9 cellular contexts compared by ENCODE assay signal in genomic region chr18:34322365-34323289, GRCh38.
DNase-seq lines count a peak whose midpoint lies in the region; ATAC-seq and TF ChIP-seq lines count a peak whose summit lies in the region.
"Had no signal": no experiment of that assay in that cellular context is flagged by ENCODE, and none has a peak within 500 bp of the region (broad histone marks: within the 10 kb centered on the region; RNA-seq: fewer than 3 reads in every experiment).

No MANE protein-coding gene starts in this region.

- no peak overlapping the region for H3K27ac ChIP-seq in PC-3 (ENCODE audit: low read length)
- no peak overlapping the region for H3K27ac ChIP-seq in endodermal cell (ENCODE audit: low read depth, low read length)
- no peak overlapping the region for H3K27ac ChIP-seq in mucosa of rectum (ENCODE audit: low read depth in 2 of 2, low read length in 2 of 2)
- H3K27ac ChIP-seq: parathyroid adenoma had no signal

- no peaks in the 10 kb centered on the region for H3K79me2 ChIP-seq in PC-3 (ENCODE audit: low read length)
- H3K79me2 ChIP-seq: parathyroid adenoma had no signal

- H3K27me3 ChIP-seq in PC-3 (ENCODE audit: low read length), result no peaks in the 10 kb centered on the region
- H3K27me3 ChIP-seq in endodermal cell (ENCODE audit: control insufficient read depth, insufficient read depth, low read length, poor library complexity, severe bottlenecking), result no peaks in the 10 kb centered on the region
- H3K27me3 ChIP-seq in mucosa of rectum (ENCODE audit: control insufficient read depth in 2 of 2, insufficient read depth in 2 of 2, low read length in 2 of 2), result no peaks in the 10 kb centered on the region

- peaks cover 10% of the 10 kb centered on the region for H3K36me3 Mint-ChIP-seq in endodermal cell (ENCODE audit: low read depth)

- peaks cover 8% of the 10 kb centered on the region for H3K9me3 Mint-ChIP-seq in endodermal cell

- H2AFZ ChIP-seq in PC-3 (ENCODE audit: low read length), result no peak overlapping the region
- H2AFZ ChIP-seq: parathyroid adenoma had no signal

- no peak overlapping the region for H3K27ac Mint-ChIP-seq in endodermal cell

- intact Hi-C loops in PC-3 (cut with micrococcal nuclease), result loop anchor here (2.0 to 10.0 kb wide), 3 partner anchors 100 to 488 kb away; partner anchors contain the start of gene NOL4

- no peak overlapping the region for H3K9ac ChIP-seq in PC-3 (ENCODE audit: low read length)
- H3K9ac ChIP-seq in endodermal cell (ENCODE audit: extremely low read depth, low read length, poor library complexity, severe bottlenecking), result no peak overlapping the region
- peak overlapping the region in 1 of 2 donors; percentile 24 for H3K9ac ChIP-seq in mucosa of rectum (ENCODE audit: low read depth in 1 of 2, low read length in 2 of 2)
- H3K9ac ChIP-seq: parathyroid adenoma had no signal

- no peaks in the 10 kb centered on the region for H3K36me3 ChIP-seq in PC-3 (ENCODE audit: low read depth, low read length)
- H3K36me3 ChIP-seq in endodermal cell (ENCODE audit: control insufficient read depth, insufficient read depth, low read length), result no peaks in the 10 kb centered on the region
- H3K36me3 ChIP-seq in mucosa of rectum (ENCODE audit: control insufficient read depth in 2 of 2, insufficient read depth in 2 of 2, low read length in 2 of 2), result no peaks in the 10 kb centered on the region

- TF ChIP-seq CTCF in PC-3 (conservative IDR thresholded peaks at IDR 0.05; ENCODE audit: low read depth, low read length) (peak; percentile 58), endodermal cell (conservative IDR thresholded peaks at IDR 0.05) (peak; percentile 95)

- H3K4me3 Mint-ChIP-seq in endodermal cell, result no peak overlapping the region

- H3K4me3 ChIP-seq in PC-3 (ENCODE audit: low read length), result no peak overlapping the region
- no peak overlapping the region for H3K4me3 ChIP-seq in endodermal cell (ENCODE audit: low read length)
- H3K4me3 ChIP-seq in mucosa of rectum (ENCODE audit: low read length in 2 of 2), result peak overlapping the region; percentile 10 to 32

- H3K4me1 ChIP-seq in PC-3 (ENCODE audit: insufficient read depth, low read length), result no peaks in the 10 kb centered on the region
- H3K4me1 ChIP-seq in endodermal cell (ENCODE audit: control insufficient read depth, insufficient read depth, low read length), result no peaks in the 10 kb centered on the region
- no peaks in the 10 kb centered on the region for H3K4me1 ChIP-seq in mucosa of rectum (ENCODE audit: control insufficient read depth in 2 of 2, insufficient read depth in 2 of 2, low read length in 2 of 2)
- H3K4me1 ChIP-seq: parathyroid adenoma had no signal

- CTCF ChIA-PET in PC-3 (lab: Charles Lee), result interaction anchor here (1.0 kb wide), 1 partner anchor 199 kb away, joined by 3 read pairs; no protein-coding TSS in a partner anchor

- ATAC-seq in GM19468 (IDR thresholded peaks at IDR 0.05; ENCODE audit: extremely low read depth, unreplicated experiment), result peak; percentile 48
- ATAC-seq in PC-3, result no peak
- ATAC-seq in GM21447 (IDR thresholded peaks at IDR 0.05; ENCODE audit: unreplicated experiment), result no peak

- DNase-seq in DMS114 treated with DMSO at 0.1 percent for 48 hours (lab: John Stamatoyannopoulos, UW; ENCODE audit: unreplicated experiment), result peak; percentile 16
- peak; percentile 61 for DNase-seq in HT-29 (ENCODE audit: low spot score)
- DNase-seq in PC-3, result peak; percentile 41
- peak; percentile 85 for DNase-seq in endodermal cell
- no peak for DNase-seq in NCI-H510A (lab: John Stamatoyannopoulos, UW)

- no peaks in the 10 kb centered on the region for H4K20me1 ChIP-seq in PC-3 (ENCODE audit: low read length)

- H3K27me3 Mint-ChIP-seq in endodermal cell (ENCODE audit: insufficient read depth), result no peaks in the 10 kb centered on the region

- no peak overlapping the region for H3K4me2 ChIP-seq in PC-3 (ENCODE audit: low read length)

- H3K9me2 ChIP-seq in PC-3 (replicated peaks; ENCODE audit: low read length), result no peaks in the 10 kb centered on the region

- BruUV-seq in PC-3 (replicated peaks; lab: Mats Ljungman, UMichigan), result no TSS peak

- no peaks in the 10 kb centered on the region for H3K4me1 Mint-ChIP-seq in endodermal cell

- no peaks in the 10 kb centered on the region for H3F3A ChIP-seq in PC-3 (ENCODE audit: low read length, unreplicated experiment)

- POLR2A ChIA-PET in PC-3 (lab: Charles Lee; ENCODE audit: unreplicated experiment), result no interaction called here

- H3K9me3 ChIP-seq in PC-3 (ENCODE audit: low read length) (no peaks in the 10 kb centered on the region), endodermal cell (ENCODE audit: control insufficient read depth, low read length) (peaks cover 5% of the 10 kb centered on the region), mucosa of rectum (ENCODE audit: control insufficient read depth in 2 of 2, low read length in 2 of 2) (no peaks in the 10 kb centered on the region)

- 7 to 31% methylated on average over 9 to 16 of the region's 16 CpGs for WGBS in endodermal cell (ENCODE audit: insufficient coverage in 1 of 2, insufficient read length in 1 of 2), 2 experiments

Comparison
In these comparisons a context has a peak if more than half of its experiments do, and no peak if none do; other contexts are left out.
1. H3K4me3 ChIP-seq: peak in mucosa of rectum (2 of 2); none in PC-3 (single experiment) and endodermal cell (single experiment).